Comparison of ENCODE assay signal across 1 cellular context in genomic region chrX:49812177-49812576, GRCh38.
TF ChIP-seq lines count a peak whose summit lies in the region.

No MANE protein-coding gene starts in this region.

TF ChIP-seq in HepG2, 621 proteins besides CTCF, POLR2A, EP300 and RAD21 (continued from another document and continues in another):
- TF ChIP-seq BCLAF1 (IDR thresholded peaks at IDR 0.05): no peak
- no peak for TF ChIP-seq ZNF326 (CRISPR knock-in tag; IDR thresholded peaks at IDR 0.05; ENCODE audit: borderline replicate concordance)
- no peak for TF ChIP-seq ZFP36L2 (CRISPR knock-in tag; IDR thresholded peaks at IDR 0.05)
- TF ChIP-seq ARNT2 (CRISPR knock-in tag; IDR thresholded peaks at IDR 0.05; ENCODE audit: low read depth): no peak
- TF ChIP-seq, protein P1, sequence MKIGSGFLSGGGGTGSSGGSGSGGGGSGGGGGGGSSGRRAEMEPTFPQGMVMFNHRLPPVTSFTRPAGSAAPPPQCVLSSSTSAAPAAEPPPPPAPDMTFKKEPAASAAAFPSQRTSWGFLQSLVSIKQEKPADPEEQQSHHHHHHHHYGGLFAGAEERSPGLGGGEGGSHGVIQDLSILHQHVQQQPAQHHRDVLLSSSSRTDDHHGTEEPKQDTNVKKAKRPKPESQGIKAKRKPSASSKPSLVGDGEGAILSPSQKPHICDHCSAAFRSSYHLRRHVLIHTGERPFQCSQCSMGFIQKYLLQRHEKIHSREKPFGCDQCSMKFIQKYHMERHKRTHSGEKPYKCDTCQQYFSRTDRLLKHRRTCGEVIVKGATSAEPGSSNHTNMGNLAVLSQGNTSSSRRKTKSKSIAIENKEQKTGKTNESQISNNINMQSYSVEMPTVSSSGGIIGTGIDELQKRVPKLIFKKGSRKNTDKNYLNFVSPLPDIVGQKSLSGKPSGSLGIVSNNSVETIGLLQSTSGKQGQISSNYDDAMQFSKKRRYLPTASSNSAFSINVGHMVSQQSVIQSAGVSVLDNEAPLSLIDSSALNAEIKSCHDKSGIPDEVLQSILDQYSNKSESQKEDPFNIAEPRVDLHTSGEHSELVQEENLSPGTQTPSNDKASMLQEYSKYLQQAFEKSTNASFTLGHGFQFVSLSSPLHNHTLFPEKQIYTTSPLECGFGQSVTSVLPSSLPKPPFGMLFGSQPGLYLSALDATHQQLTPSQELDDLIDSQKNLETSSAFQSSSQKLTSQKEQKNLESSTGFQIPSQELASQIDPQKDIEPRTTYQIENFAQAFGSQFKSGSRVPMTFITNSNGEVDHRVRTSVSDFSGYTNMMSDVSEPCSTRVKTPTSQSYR (CRISPR knock-in tag; IDR thresholded peaks at IDR 0.05; ENCODE audit: borderline replicate concordance): no peak
- TF ChIP-seq SALL2 (CRISPR knock-in tag; IDR thresholded peaks at IDR 0.05): no peak
- no peak for TF ChIP-seq CBX2 (IDR thresholded peaks at IDR 0.05; ENCODE audit: low read depth, low read length)
- TF ChIP-seq CBX2 (CRISPR knock-in tag; IDR thresholded peaks at IDR 0.05; ENCODE audit: low read depth): no peak
- TF ChIP-seq SRSF1 (optimal IDR thresholded peaks at IDR 0.05; ENCODE audit: low read depth, low read length): no peak
- peak; percentile 85; the same call in 1 of the 2 replicates for TF ChIP-seq NCOR1 (IDR thresholded peaks at IDR 0.05; ENCODE audit: borderline replicate concordance, low read length)
- TF ChIP-seq, protein P2, sequence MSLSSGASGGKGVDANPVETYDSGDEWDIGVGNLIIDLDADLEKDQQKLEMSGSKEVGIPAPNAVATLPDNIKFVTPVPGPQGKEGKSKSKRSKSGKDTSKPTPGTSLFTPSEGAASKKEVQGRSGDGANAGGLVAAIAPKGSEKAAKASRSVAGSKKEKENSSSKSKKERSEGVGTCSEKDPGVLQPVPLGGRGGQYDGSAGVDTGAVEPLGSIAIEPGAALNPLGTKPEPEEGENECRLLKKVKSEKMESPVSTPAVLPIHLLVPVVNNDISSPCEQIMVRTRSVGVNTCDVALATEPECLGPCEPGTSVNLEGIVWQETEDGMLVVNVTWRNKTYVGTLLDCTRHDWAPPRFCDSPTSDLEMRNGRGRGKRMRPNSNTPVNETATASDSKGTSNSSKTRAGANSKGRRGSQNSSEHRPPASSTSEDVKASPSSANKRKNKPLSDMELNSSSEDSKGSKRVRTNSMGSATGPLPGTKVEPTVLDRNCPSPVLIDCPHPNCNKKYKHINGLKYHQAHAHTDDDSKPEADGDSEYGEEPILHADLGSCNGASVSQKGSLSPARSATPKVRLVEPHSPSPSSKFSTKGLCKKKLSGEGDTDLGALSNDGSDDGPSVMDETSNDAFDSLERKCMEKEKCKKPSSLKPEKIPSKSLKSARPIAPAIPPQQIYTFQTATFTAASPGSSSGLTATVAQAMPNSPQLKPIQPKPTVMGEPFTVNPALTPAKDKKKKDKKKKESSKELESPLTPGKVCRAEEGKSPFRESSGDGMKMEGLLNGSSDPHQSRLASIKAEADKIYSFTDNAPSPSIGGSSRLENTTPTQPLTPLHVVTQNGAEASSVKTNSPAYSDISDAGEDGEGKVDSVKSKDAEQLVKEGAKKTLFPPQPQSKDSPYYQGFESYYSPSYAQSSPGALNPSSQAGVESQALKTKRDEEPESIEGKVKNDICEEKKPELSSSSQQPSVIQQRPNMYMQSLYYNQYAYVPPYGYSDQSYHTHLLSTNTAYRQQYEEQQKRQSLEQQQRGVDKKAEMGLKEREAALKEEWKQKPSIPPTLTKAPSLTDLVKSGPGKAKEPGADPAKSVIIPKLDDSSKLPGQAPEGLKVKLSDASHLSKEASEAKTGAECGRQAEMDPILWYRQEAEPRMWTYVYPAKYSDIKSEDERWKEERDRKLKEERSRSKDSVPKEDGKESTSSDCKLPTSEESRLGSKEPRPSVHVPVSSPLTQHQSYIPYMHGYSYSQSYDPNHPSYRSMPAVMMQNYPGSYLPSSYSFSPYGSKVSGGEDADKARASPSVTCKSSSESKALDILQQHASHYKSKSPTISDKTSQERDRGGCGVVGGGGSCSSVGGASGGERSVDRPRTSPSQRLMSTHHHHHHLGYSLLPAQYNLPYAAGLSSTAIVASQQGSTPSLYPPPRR (CRISPR knock-in tag; IDR thresholded peaks at IDR 0.05; ENCODE audit: borderline replicate concordance): peak; percentile 82
- TF ChIP-seq ZFP36L1 (CRISPR knock-in tag; IDR thresholded peaks at IDR 0.05): no peak
- no peak for TF ChIP-seq HOXA5 (CRISPR knock-in tag; IDR thresholded peaks at IDR 0.05)
- no peak for TF ChIP-seq ARID2 (CRISPR knock-in tag; IDR thresholded peaks at IDR 0.05; ENCODE audit: borderline replicate concordance)
- peak; percentile 94 for TF ChIP-seq TCF7L2 (IDR thresholded peaks at IDR 0.05; ENCODE audit: low read depth, low read length)
- TF ChIP-seq RORA (CRISPR knock-in tag; IDR thresholded peaks at IDR 0.05): no peak
- TF ChIP-seq, protein P3, sequence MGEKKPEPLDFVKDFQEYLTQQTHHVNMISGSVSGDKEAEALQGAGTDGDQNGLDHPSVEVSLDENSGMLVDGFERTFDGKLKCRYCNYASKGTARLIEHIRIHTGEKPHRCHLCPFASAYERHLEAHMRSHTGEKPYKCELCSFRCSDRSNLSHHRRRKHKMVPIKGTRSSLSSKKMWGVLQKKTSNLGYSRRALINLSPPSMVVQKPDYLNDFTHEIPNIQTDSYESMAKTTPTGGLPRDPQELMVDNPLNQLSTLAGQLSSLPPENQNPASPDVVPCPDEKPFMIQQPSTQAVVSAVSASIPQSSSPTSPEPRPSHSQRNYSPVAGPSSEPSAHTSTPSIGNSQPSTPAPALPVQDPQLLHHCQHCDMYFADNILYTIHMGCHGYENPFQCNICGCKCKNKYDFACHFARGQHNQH (CRISPR knock-in tag; IDR thresholded peaks at IDR 0.05): no peak
- peak; percentile 98 for TF ChIP-seq TCF7 (IDR thresholded peaks at IDR 0.05; ENCODE audit: low read depth)
- no peak for TF ChIP-seq IRX3 (CRISPR knock-in tag; IDR thresholded peaks at IDR 0.05; ENCODE audit: borderline replicate concordance, low read depth)
- TF ChIP-seq ZNF136 (CRISPR knock-in tag; IDR thresholded peaks at IDR 0.05; ENCODE audit: low read depth): no peak
- TF ChIP-seq PAXIP1 (CRISPR knock-in tag; conservative IDR thresholded peaks at IDR 0.05): peak; percentile 91
- peak; percentile 35; the same call in 1 of the 2 replicates for TF ChIP-seq BHLHE40 (IDR thresholded peaks at IDR 0.05; ENCODE audit: low read length)
- TF ChIP-seq ZZZ3 (CRISPR knock-in tag; IDR thresholded peaks at IDR 0.05; ENCODE audit: borderline replicate concordance): no peak
- no peak for TF ChIP-seq ZNF749 (CRISPR knock-in tag; IDR thresholded peaks at IDR 0.05; ENCODE audit: borderline replicate concordance)
- TF ChIP-seq ZMYM3 (CRISPR knock-in tag; IDR thresholded peaks at IDR 0.05): no peak
- TF ChIP-seq TAF15 (IDR thresholded peaks at IDR 0.05; ENCODE audit: low read depth, low read length, poor library complexity, severe bottlenecking): no peak
- TF ChIP-seq ZNF7 (CRISPR knock-in tag; IDR thresholded peaks at IDR 0.05): no peak
- no peak for TF ChIP-seq SNAI1 (CRISPR knock-in tag; IDR thresholded peaks at IDR 0.05; ENCODE audit: borderline replicate concordance)
- no peak for TF ChIP-seq ZFP1 (CRISPR knock-in tag; IDR thresholded peaks at IDR 0.05)
- TF ChIP-seq, protein P4, sequence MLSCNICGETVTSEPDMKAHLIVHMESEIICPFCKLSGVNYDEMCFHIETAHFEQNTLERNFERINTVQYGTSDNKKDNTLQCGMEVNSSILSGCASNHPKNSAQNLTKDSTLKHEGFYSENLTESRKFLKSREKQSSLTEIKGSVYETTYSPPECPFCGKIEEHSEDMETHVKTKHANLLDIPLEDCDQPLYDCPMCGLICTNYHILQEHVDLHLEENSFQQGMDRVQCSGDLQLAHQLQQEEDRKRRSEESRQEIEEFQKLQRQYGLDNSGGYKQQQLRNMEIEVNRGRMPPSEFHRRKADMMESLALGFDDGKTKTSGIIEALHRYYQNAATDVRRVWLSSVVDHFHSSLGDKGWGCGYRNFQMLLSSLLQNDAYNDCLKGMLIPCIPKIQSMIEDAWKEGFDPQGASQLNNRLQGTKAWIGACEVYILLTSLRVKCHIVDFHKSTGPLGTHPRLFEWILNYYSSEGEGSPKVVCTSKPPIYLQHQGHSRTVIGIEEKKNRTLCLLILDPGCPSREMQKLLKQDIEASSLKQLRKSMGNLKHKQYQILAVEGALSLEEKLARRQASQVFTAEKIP (CRISPR knock-in tag; IDR thresholded peaks at IDR 0.05; ENCODE audit: borderline replicate concordance): no peak
- no peak for TF ChIP-seq PRDM4 (CRISPR knock-in tag; IDR thresholded peaks at IDR 0.05; ENCODE audit: borderline replicate concordance)
- TF ChIP-seq BRD4 (CRISPR knock-in tag; IDR thresholded peaks at IDR 0.05): no peak
- TF ChIP-seq ZBTB1 (CRISPR knock-in tag; IDR thresholded peaks at IDR 0.05; ENCODE audit: borderline replicate concordance): no peak
- TF ChIP-seq NFKB2 (CRISPR knock-in tag; IDR thresholded peaks at IDR 0.05; ENCODE audit: borderline replicate concordance): no peak
- TF ChIP-seq ATF7 (IDR thresholded peaks at IDR 0.05): no peak
- TF ChIP-seq ATF7 (CRISPR knock-in tag; IDR thresholded peaks at IDR 0.05): no peak
- TF ChIP-seq SMAD1 (CRISPR knock-in tag; IDR thresholded peaks at IDR 0.05; ENCODE audit: borderline replicate concordance, low read depth): no peak
- no peak for TF ChIP-seq ZNF572 (CRISPR knock-in tag; IDR thresholded peaks at IDR 0.05)
- no peak for TF ChIP-seq FOXK1 (CRISPR knock-in tag; IDR thresholded peaks at IDR 0.05; ENCODE audit: borderline replicate concordance, low read depth)
- TF ChIP-seq KLF16 (CRISPR knock-in tag; IDR thresholded peaks at IDR 0.05): no peak
- no peak for TF ChIP-seq ZNF18 (CRISPR knock-in tag; IDR thresholded peaks at IDR 0.05; ENCODE audit: insufficient replicate concordance)
- no peak for TF ChIP-seq ZNF567 (CRISPR knock-in tag; IDR thresholded peaks at IDR 0.05; ENCODE audit: borderline replicate concordance)
- TF ChIP-seq EHMT2 (IDR thresholded peaks at IDR 0.05; ENCODE audit: borderline replicate concordance, low read depth, low read length): no peak
- TF ChIP-seq SCMH1 (CRISPR knock-in tag; IDR thresholded peaks at IDR 0.05; ENCODE audit: borderline replicate concordance): no peak
